ENCODE assay signal across 1 cellular context in genomic region chr2:119207447-119207846, GRCh38.
TF ChIP-seq lines count a peak whose summit lies in the region.

No MANE protein-coding gene starts in this region.

TF ChIP-seq in H1, 55 proteins besides CTCF, POLR2A, EP300 and RAD21:
- TF ChIP-seq KDM1A (IDR thresholded peaks at IDR 0.05; ENCODE audit: borderline replicate concordance, low read length) (no peak), ASH2L (IDR thresholded peaks at IDR 0.05; ENCODE audit: low read length) (no peak), MAX (IDR thresholded peaks at IDR 0.05) (no peak), RBBP5 (IDR thresholded peaks at IDR 0.05; ENCODE audit: borderline replicate concordance, low read depth, low read length) (no peak), RXRA (IDR thresholded peaks at IDR 0.05; ENCODE audit: insufficient read depth, low read depth, low read length) (no peak), SAP30 (IDR thresholded peaks at IDR 0.05; ENCODE audit: insufficient read depth, insufficient replicate concordance, low read length) (no peak), TAF7 (optimal IDR thresholded peaks at IDR 0.05; ENCODE audit: borderline replicate concordance, low read depth, low read length) (no peak), E2F6 (IDR thresholded peaks at IDR 0.05) (no peak), CTBP2 (IDR thresholded peaks at IDR 0.05; ENCODE audit: borderline replicate concordance, insufficient read depth, insufficient read length, low read length) (no peak), JUND (IDR thresholded peaks at IDR 0.05; ENCODE audit: low read length) (no peak), ZNF274 (IDR thresholded peaks at IDR 0.05; ENCODE audit: borderline replicate concordance, extremely low read depth, low read length) (no peak), SIN3A (conservative IDR thresholded peaks at IDR 0.05 in 1 of 2, IDR thresholded peaks at IDR 0.05 in 1 of 2; ENCODE audit: low read depth in 1 of 2, low read length in 2 of 2) (no peak), KDM5A (IDR thresholded peaks at IDR 0.05; ENCODE audit: low read length) (no peak), CREB1 (IDR thresholded peaks at IDR 0.05) (no peak), ATF3 (IDR thresholded peaks at IDR 0.05; ENCODE audit: insufficient read depth, low read depth, low read length) (no peak)
